8 cellular contexts compared by ENCODE assay signal in the genomic region with DNA sequence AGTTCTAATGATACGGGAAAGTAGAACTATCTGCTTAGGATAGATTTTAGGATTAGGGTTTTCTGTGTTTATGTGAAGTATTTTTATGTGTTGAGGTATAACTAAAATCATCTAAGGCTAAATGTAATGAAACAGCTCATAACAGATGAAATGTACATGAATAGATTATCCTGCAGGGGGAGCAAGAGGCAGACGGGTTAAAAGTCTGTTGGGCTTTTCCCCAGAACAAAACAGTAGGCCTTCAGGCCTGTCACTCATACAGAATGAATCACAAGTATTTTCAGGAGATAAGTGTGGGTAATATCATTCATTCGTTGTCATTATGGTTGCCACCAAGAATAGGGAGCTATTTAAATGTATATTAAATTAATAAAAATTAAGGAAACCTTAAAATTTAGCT.
DNase-seq lines count a peak whose midpoint lies in the region; ATAC-seq and TF ChIP-seq lines count a peak whose summit lies in the region.

No MANE protein-coding gene starts in this region.

- H3F3A ChIP-seq in MM.1S (ENCODE audit: insufficient read depth, low read length), result no peaks in the 10 kb centered on the region

- no peak for DNase-seq in BJ (ENCODE audit: low read depth)
- peak; percentile 57 for DNase-seq in MM.1S
- DNase-seq in activated CD4-positive, alpha-beta T cell treated with anti-CD3 and anti-CD28 coated beads, Interleukin-2, amount 50 U/mL, for 1 hour, result peak; percentile 10
- DNase-seq in foreskin fibroblast, result peak; percentile 35 to 69
- DNase-seq in progenitor cell of endocrine pancreas (ENCODE audit: low spot score, unreplicated experiment), result no peak
- DNase-seq in Ammon's horn (ENCODE audit: low spot score), result no peak

- H2AFZ ChIP-seq in MM.1S (ENCODE audit: low read length), result no peak overlapping the region

- no peaks in the 10 kb centered on the region for H4K20me1 ChIP-seq in MM.1S (ENCODE audit: insufficient read depth, low read length)

- TF ChIP-seq CTCF in BJ (IDR thresholded peaks at IDR 0.05; ENCODE audit: insufficient read depth, low read depth, low read length) (peak; percentile 63), MM.1S (IDR thresholded peaks at IDR 0.05; ENCODE audit: low read length) (peak; percentile 54), foreskin fibroblast (IDR thresholded peaks at IDR 0.05; ENCODE audit: low read depth, low read length) (peak; percentile 58), progenitor cell of endocrine pancreas (IDR thresholded peaks at IDR 0.05; ENCODE audit: unreplicated experiment) (peak; percentile 74)

- H3K9me3 Mint-ChIP-seq in progenitor cell of endocrine pancreas (ENCODE audit: low read depth), result no peaks in the 10 kb centered on the region

- H3K9me3 ChIP-seq in MM.1S (replicated peaks; ENCODE audit: insufficient read depth, low read length), result no peaks in the 10 kb centered on the region

- H3K27me3 Mint-ChIP-seq in progenitor cell of endocrine pancreas, result no peaks in the 10 kb centered on the region

- peak; percentile 65 for ATAC-seq in GM18870 (IDR thresholded peaks at IDR 0.05; ENCODE audit: unreplicated experiment)
- ATAC-seq in HG03457 (IDR thresholded peaks at IDR 0.05; ENCODE audit: unreplicated experiment), result no peak

- H3K27me3 ChIP-seq in BJ (ENCODE audit: control insufficient read depth, insufficient read depth, low read length) (no peaks in the 10 kb centered on the region), MM.1S (replicated peaks; ENCODE audit: insufficient read depth, low read length) (no peaks in the 10 kb centered on the region)

- H3K27ac Mint-ChIP-seq in progenitor cell of endocrine pancreas, result peak overlapping the region; percentile 22

- H3K9ac ChIP-seq in MM.1S (ENCODE audit: low read length), result no peak overlapping the region

- peaks cover 46% of the 10 kb centered on the region for H3K36me3 Mint-ChIP-seq in progenitor cell of endocrine pancreas (ENCODE audit: insufficient read depth)

- H3K27ac ChIP-seq in MM.1S (ENCODE audit: low read length), result no peak overlapping the region

- CTCF ChIA-PET in BJ (lab: Yijun Ruan, JAX), result interaction anchor here (0.6 to 5.1 kb wide), 36 partner anchors 9 to 559 kb away, joined by 3 to 28 read pairs (median 4); no protein-coding TSS in a partner anchor

- no peak overlapping the region for H3K4me3 Mint-ChIP-seq in progenitor cell of endocrine pancreas (ENCODE audit: low read depth)

- H3K79me2 ChIP-seq in MM.1S (ENCODE audit: low read length), result no peaks in the 10 kb centered on the region

- POLR2A ChIA-PET in BJ (lab: Charles Lee), result no interaction called here

- peaks cover 9% of the 10 kb centered on the region for H3K4me1 Mint-ChIP-seq in progenitor cell of endocrine pancreas (ENCODE audit: low read depth)

- H3K36me3 ChIP-seq in BJ (ENCODE audit: control insufficient read depth, insufficient read depth, low read length) (peaks cover 8% of the 10 kb centered on the region), MM.1S (replicated peaks; ENCODE audit: insufficient read depth, low read length) (no peaks in the 10 kb centered on the region)

- H3K4me2 ChIP-seq in MM.1S (ENCODE audit: low read depth, low read length), result no peak overlapping the region

- no peaks in the 10 kb centered on the region for H3K9me2 ChIP-seq in MM.1S (replicated peaks; ENCODE audit: insufficient read depth, low read length)

- H3K4me1 ChIP-seq in MM.1S (ENCODE audit: low read length), result no peaks in the 10 kb centered on the region

- no peak overlapping the region for H3K4me3 ChIP-seq in BJ (ENCODE audit: low read depth, low read length)
- H3K4me3 ChIP-seq in MM.1S (ENCODE audit: low read length), result no peak overlapping the region
- H3K4me3 ChIP-seq in foreskin fibroblast (ENCODE audit: low read depth in 1 of 2, low read length in 2 of 2), result no peak overlapping the region

Comparison
In these comparisons a context has a peak if more than half of its experiments do, and no peak if none do; other contexts are left out.
1. DNase-seq: peak in MM.1S (single experiment), activated CD4-positive, alpha-beta T cell treated with anti-CD3 and anti-CD28 coated beads, Interleukin-2, amount 50 U/mL, for 1 hour (single experiment) and foreskin fibroblast (2 of 2); none in BJ (single experiment), progenitor cell of endocrine pancreas (single experiment) and Ammon's horn (single experiment).
2. Peak in every context shown above with its lines, with median percentiles within 50 percentile points of each other: CTCF ChIP-seq.